28 cellular contexts compared by ENCODE assay signal in the genomic region with DNA sequence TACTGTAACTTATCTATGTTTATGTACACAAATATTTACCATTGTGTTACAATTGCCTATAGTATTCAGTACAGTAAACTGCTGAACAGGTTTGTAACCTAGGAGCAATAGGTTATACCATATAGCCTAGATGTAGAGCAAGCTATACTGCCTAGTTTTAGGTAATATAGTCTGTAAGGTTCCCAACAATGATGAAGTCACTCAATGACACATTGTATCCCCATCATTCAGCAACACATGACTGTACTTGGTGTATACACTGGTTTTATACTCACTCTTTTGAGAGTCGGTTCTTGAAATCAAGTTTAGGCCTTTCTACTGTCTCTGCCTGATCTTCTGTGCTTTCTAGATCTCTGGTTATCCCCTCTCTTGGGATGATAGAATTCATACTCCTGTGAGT. TPM values are rescaled to one million over a fixed set of nuclear protein-coding genes. Genes with fewer than 3 reads are reported as not detected.
DNase-seq lines count a peak whose midpoint lies in the region; ATAC-seq and TF ChIP-seq lines count a peak whose summit lies in the region.
"Had no signal": no experiment of that assay in that cellular context is flagged by ENCODE, and none has a peak within 500 bp of the region (broad histone marks: within the 10 kb centered on the region; RNA-seq: fewer than 3 reads in every experiment).

No MANE protein-coding gene starts in this region.

- no peak overlapping the region for H3K4me3 ChIP-seq in left ventricle myocardium inferior
- H3K4me3 ChIP-seq: PC-9 had no signal

- ATAC-seq in GM19397 (IDR thresholded peaks at IDR 0.05; ENCODE audit: unreplicated experiment) (no peak), HG03159 (IDR thresholded peaks at IDR 0.05; ENCODE audit: unreplicated experiment) (no peak)

- no peak overlapping the region for H3K27ac Mint-ChIP-seq in Calu3 (ENCODE audit: unreplicated experiment)
- H3K27ac Mint-ChIP-seq: CD4-positive, CD25-positive, alpha-beta regulatory T cell had no signal

- H3K9me3 ChIP-seq in left ventricle myocardium inferior (replicated peaks) = no peaks in the 10 kb centered on the region

- H3K36me3 ChIP-seq in left ventricle myocardium inferior = no peaks in the 10 kb centered on the region

- no TSS peak for BruUV-seq in Calu3 (replicated peaks; lab: Mats Ljungman, UMichigan)

- intact Hi-C loops in left ventricle myocardium inferior (cut with micrococcal nuclease) = no loop called here
- intact Hi-C loops in cardiac septum (cut with DNase I) = no loop called here
- intact Hi-C loops in Calu3 (cut with micrococcal nuclease; ENCODE audit: unreplicated experiment) = no loop called here

- no peaks in the 10 kb centered on the region for H3K27me3 Mint-ChIP-seq in Calu3 (ENCODE audit: unreplicated experiment)

- peaks cover 34% of the 10 kb centered on the region for H3K4me1 Mint-ChIP-seq in Calu3 (ENCODE audit: low read depth, unreplicated experiment)

- CTCF ChIA-PET in Calu3 (lab: Charles Lee) = no interaction called here

- H3K4me1 ChIP-seq in left ventricle myocardium inferior = peaks cover 48% of the 10 kb centered on the region

- no peaks in the 10 kb centered on the region for H3K9me3 Mint-ChIP-seq in Calu3 (ENCODE audit: low read depth, unreplicated experiment)
- H3K9me3 Mint-ChIP-seq: CD4-positive, CD25-positive, alpha-beta regulatory T cell had no signal

- no peaks in the 10 kb centered on the region for H3K36me3 Mint-ChIP-seq in Calu3 (ENCODE audit: insufficient read depth, unreplicated experiment)
- H3K36me3 Mint-ChIP-seq: CD4-positive, CD25-positive, alpha-beta regulatory T cell had no signal

- TF ChIP-seq CTCF in left ventricle myocardium inferior (IDR thresholded peaks at IDR 0.05; ENCODE audit: borderline replicate concordance) = no peak
- TF ChIP-seq CTCF in Calu3 (IDR thresholded peaks at IDR 0.05; ENCODE audit: unreplicated experiment) = no peak

- DNase-seq in left ventricle myocardium inferior = no peak
- DNase-seq in cardiac septum (ENCODE audit: low spot score) = no peak
- no peak for DNase-seq in Calu3
- DNase-seq in Ammon's horn (ENCODE audit: low spot score) = no peak
- DNase-seq: 8988T; ACHN; CD4-positive, CD25-positive, alpha-beta regulatory T cell; DMS53; KBM-7; NCI-H1105 treated with DMSO at 0.1 percent for 48 hours; NCI-H146; NCI-H1930; NCI-H2107; NCI-H524 treated with DMSO at 0.1 percent for 48 hours; NCI-H774; NK-92 treated with Interleukin-12 subunit alpha and Interleukin-12 subunit beta, amount 100 ng/mL, for 24 hours; PC-9; RPMI8226; SHP77 had no signal

- H3K4me3 Mint-ChIP-seq in Calu3 (ENCODE audit: low read depth, unreplicated experiment) = no peak overlapping the region
- H3K4me3 Mint-ChIP-seq: CD4-positive, CD25-positive, alpha-beta regulatory T cell had no signal

- H3K27ac ChIP-seq in left ventricle myocardium inferior (replicated peaks) (peak overlapping the region; percentile 79), angular gyrus (ENCODE audit: low read depth, low read length) (peak overlapping the region; percentile 8), layer of hippocampus (ENCODE audit: low read depth, low read length) (peak overlapping the region; percentile 2)
- H3K27ac ChIP-seq: PC-9 had no signal

- H3K27me3 ChIP-seq in left ventricle myocardium inferior (ENCODE audit: low read depth) (no peaks in the 10 kb centered on the region), layer of hippocampus (ENCODE audit: control insufficient read depth, insufficient read depth, low read length) (no peaks in the 10 kb centered on the region)

RNA-seq across cellular contexts. Expression of gene RNASE1, which starts 5.5 kb away (rescaled TPM):
- total RNA-seq in left ventricle myocardium inferior = 294 TPM
- 171 TPM for total RNA-seq in cardiac septum
- 40.2 and 45.8 TPM in 2 replicates for total RNA-seq in Calu3 (2022)
- total RNA-seq: CD4-positive, CD25-positive, alpha-beta regulatory T cell; LHCN-M2; MCF 10A had no signal

RNA-seq across cellular contexts. Expression of gene RNASE6, which starts 16.1 kb away (rescaled TPM):
- total RNA-seq in left ventricle myocardium inferior (5.7 TPM), cardiac septum (3.1 TPM), Calu3 (2022) (not detected in 2 replicates)
- total RNA-seq: G401, LHCN-M2, MCF 10A, PC-9, SK-MEL-5 had no signal

RNA-seq across cellular contexts. Expression of gene EDDM3B, which starts 29.0 kb away (rescaled TPM):
- not detected for total RNA-seq in left ventricle myocardium inferior
- total RNA-seq in cardiac septum = not detected
- not detected in 2 replicates for total RNA-seq in Calu3 (2022)
- total RNA-seq: CD4-positive, CD25-positive, alpha-beta regulatory T cell; Daoy; G401; LHCN-M2; MCF 10A; PC-9; SK-MEL-5 had no signal

RNA-seq across cellular contexts. Expression of gene EDDM3A, which starts 51.5 kb away (rescaled TPM):
- not detected for total RNA-seq in left ventricle myocardium inferior
- not detected for total RNA-seq in cardiac septum
- total RNA-seq in Calu3 (2022) = not detected in 2 replicates
- total RNA-seq: CD4-positive, CD25-positive, alpha-beta regulatory T cell; Daoy; G401; LHCN-M2; MCF 10A; PC-9; SK-MEL-5 had no signal

Comparison
In these comparisons a context has a peak if more than half of its experiments do, and no peak if none do; other contexts are left out.
1. H3K27ac ChIP-seq: peak in every context shown above with its lines; median percentile 79 in left ventricle myocardium inferior; 8 in angular gyrus; 2 in layer of hippocampus.